In genomic region chr14:76539130-76539529, GRCh38 we compare ENCODE assay signal across 1 cellular context.
TF ChIP-seq lines count a peak whose summit lies in the region.

No MANE protein-coding gene starts in this region.

TF ChIP-seq in HEK293, 187 proteins besides CTCF, POLR2A, EP300 and RAD21 (continued from another document):
- TF ChIP-seq INSM2 (tag by site-specific recombination; IDR thresholded peaks at IDR 0.05): no peak
- TF ChIP-seq ZNF561 (tag by site-specific recombination; IDR thresholded peaks at IDR 0.05; ENCODE audit: borderline replicate concordance): no peak
